ENCODE assay signal across 18 cellular contexts in the genomic region with DNA sequence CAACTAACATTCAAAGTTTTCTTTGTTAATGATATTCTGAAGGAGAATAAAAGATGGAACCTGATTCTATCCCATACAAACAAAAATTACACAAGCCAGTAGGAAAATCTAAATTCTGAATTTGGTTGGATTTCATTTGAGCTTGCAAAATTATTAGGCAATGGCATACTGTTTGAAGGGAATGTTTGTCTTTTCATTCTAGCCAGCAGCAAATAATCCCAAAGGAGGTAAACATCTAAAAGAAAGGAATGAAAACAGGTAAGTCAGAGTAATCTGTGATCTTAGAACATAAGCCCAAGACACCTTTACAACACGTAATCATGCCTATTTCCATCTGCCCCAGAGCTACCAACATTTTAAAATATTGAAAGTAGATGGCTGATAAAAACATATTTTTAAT.
DNase-seq lines count a peak whose midpoint lies in the region; ATAC-seq and TF ChIP-seq lines count a peak whose summit lies in the region.
"Had no signal": no experiment of that assay in that cellular context is flagged by ENCODE, and none has a peak within 500 bp of the region (broad histone marks: within the 10 kb centered on the region; RNA-seq: fewer than 3 reads in every experiment).

No MANE protein-coding gene starts in this region.

- TF ChIP-seq CTCF in HFFc6 (IDR thresholded peaks at IDR 0.05) (no peak), brain (conservative IDR thresholded peaks at IDR 0.05) (no peak), liver (IDR thresholded peaks at IDR 0.05; ENCODE audit: low read depth, low read length, missing input control) (no peak), osteocyte (IDR thresholded peaks at IDR 0.05) (no peak)

- H3K36me3 Mint-ChIP-seq in HFFc6 (ENCODE audit: low read depth) (peaks cover 12% of the 10 kb centered on the region), brain (no peaks in the 10 kb centered on the region), osteocyte (ENCODE audit: unreplicated experiment) (no peaks in the 10 kb centered on the region)

- ATAC-seq in left cardiac atrium: no peak
- no peak for ATAC-seq in HG03354 (IDR thresholded peaks at IDR 0.05; ENCODE audit: poor library complexity, severe bottlenecking, unreplicated experiment)

- no peaks in the 10 kb centered on the region for H3K9me3 ChIP-seq in liver (ENCODE audit: control insufficient read depth in 4 of 4, low read length in 3 of 4)

- no peaks in the 10 kb centered on the region for H3K9me3 Mint-ChIP-seq in HFFc6
- H3K9me3 Mint-ChIP-seq in brain: peaks cover 0 to 3% (median 2%) of the 10 kb centered on the region in 5 experiments
- no peaks in the 10 kb centered on the region for H3K9me3 Mint-ChIP-seq in osteocyte (ENCODE audit: unreplicated experiment)
- H3K9me3 Mint-ChIP-seq: CD4-positive, alpha-beta T cell had no signal

- intact Hi-C loops in left cardiac atrium (cut with DNase I): no loop called here

- peak in 1 of 2 donors; percentile 37 for TF ChIP-seq RAD21 in liver (IDR thresholded peaks at IDR 0.05)

- H3K27me3 ChIP-seq in liver (ENCODE audit: control insufficient read depth in 4 of 4, insufficient read depth in 4 of 4, low read length in 3 of 4): no peaks in the 10 kb centered on the region

- H3K4me3 Mint-ChIP-seq in HFFc6: peak overlapping the region; percentile 26; the same call in 1 of the 2 replicates
- H3K4me3 Mint-ChIP-seq in brain: peak overlapping the region in 1 of 5 experiments; percentile 30
- no peak overlapping the region for H3K4me3 Mint-ChIP-seq in osteocyte (ENCODE audit: unreplicated experiment)
- H3K4me3 Mint-ChIP-seq: B cell; CD4-positive, alpha-beta T cell had no signal

- H3K27ac Mint-ChIP-seq in HFFc6: peak overlapping the region; percentile 84
- H3K27ac Mint-ChIP-seq in brain: peak overlapping the region in 3 of 5 experiments; percentile 35 to 77 (median 40)
- peak overlapping the region; percentile 83 for H3K27ac Mint-ChIP-seq in osteocyte (ENCODE audit: unreplicated experiment)
- H3K27ac Mint-ChIP-seq: B cell; CD4-positive, alpha-beta T cell had no signal

- H3K36me3 ChIP-seq in liver (ENCODE audit: control insufficient read depth in 4 of 4, insufficient read depth in 3 of 4, low read depth in 1 of 4, low read length in 3 of 4): no peaks in the 10 kb centered on the region

- DNase-seq in HFFc6 (no peak), osteocyte (ENCODE audit: extremely low spot score, unreplicated experiment) (no peak), DMS114 treated with DMSO at 0.1 percent for 48 hours (lab: John Stamatoyannopoulos, UW; ENCODE audit: unreplicated experiment) (no peak), left cardiac atrium (no peak), foreskin melanocyte (no peak)
- DNase-seq: ACHN; Calu3; CD4-positive, alpha-beta T cell; DND-41; GDM1; GOT3; NCI-H187 had no signal

- WGBS in liver: 63% methylated on average over 1 of the region's 1 CpG

- H3K27ac ChIP-seq in liver (ENCODE audit: low read depth in 1 of 2, low read length in 2 of 2): peak overlapping the region in 1 of 2 donors; percentile 19
- H3K27ac ChIP-seq: HL-60, KMS-11 had no signal

- H3K4me1 ChIP-seq in liver (ENCODE audit: control insufficient read depth in 4 of 4, insufficient read depth in 4 of 4, low read length in 3 of 4): peaks cover 4 to 17% (median 11%) of the 10 kb centered on the region in 4 donors

- no peak overlapping the region for H3K9ac ChIP-seq in liver (ENCODE audit: low read depth in 1 of 2, low read length in 2 of 2)
- H3K9ac ChIP-seq: KMS-11 had no signal

- no peak overlapping the region for H3K4me3 ChIP-seq in liver (ENCODE audit: low read depth in 1 of 3, low read length in 3 of 3)

- H3K27me3 Mint-ChIP-seq in HFFc6 (ENCODE audit: insufficient read depth) (no peaks in the 10 kb centered on the region), brain (no peaks in the 10 kb centered on the region), osteocyte (ENCODE audit: unreplicated experiment) (no peaks in the 10 kb centered on the region)
- H3K27me3 Mint-ChIP-seq: B cell; CD4-positive, alpha-beta T cell had no signal

- H3K4me1 Mint-ChIP-seq in HFFc6 (ENCODE audit: low read depth) (peaks cover 59% of the 10 kb centered on the region), brain (peaks cover 35% of the 10 kb centered on the region), osteocyte (ENCODE audit: unreplicated experiment) (peaks cover 43% of the 10 kb centered on the region)
- H3K4me1 Mint-ChIP-seq: B cell had no signal

TF ChIP-seq in liver, 16 proteins besides CTCF, POLR2A, EP300 and RAD21:
- TF ChIP-seq YY1 (IDR thresholded peaks at IDR 0.05) (peak; percentile 68), FOXA2 (IDR thresholded peaks at IDR 0.05) (no peak), RXRA (IDR thresholded peaks at IDR 0.05) (peak; percentile 9 to 44), HNF4A (conservative IDR thresholded peaks at IDR 0.05) (peak; percentile 50 to 52)
- TF ChIP-seq, protein P1, sequence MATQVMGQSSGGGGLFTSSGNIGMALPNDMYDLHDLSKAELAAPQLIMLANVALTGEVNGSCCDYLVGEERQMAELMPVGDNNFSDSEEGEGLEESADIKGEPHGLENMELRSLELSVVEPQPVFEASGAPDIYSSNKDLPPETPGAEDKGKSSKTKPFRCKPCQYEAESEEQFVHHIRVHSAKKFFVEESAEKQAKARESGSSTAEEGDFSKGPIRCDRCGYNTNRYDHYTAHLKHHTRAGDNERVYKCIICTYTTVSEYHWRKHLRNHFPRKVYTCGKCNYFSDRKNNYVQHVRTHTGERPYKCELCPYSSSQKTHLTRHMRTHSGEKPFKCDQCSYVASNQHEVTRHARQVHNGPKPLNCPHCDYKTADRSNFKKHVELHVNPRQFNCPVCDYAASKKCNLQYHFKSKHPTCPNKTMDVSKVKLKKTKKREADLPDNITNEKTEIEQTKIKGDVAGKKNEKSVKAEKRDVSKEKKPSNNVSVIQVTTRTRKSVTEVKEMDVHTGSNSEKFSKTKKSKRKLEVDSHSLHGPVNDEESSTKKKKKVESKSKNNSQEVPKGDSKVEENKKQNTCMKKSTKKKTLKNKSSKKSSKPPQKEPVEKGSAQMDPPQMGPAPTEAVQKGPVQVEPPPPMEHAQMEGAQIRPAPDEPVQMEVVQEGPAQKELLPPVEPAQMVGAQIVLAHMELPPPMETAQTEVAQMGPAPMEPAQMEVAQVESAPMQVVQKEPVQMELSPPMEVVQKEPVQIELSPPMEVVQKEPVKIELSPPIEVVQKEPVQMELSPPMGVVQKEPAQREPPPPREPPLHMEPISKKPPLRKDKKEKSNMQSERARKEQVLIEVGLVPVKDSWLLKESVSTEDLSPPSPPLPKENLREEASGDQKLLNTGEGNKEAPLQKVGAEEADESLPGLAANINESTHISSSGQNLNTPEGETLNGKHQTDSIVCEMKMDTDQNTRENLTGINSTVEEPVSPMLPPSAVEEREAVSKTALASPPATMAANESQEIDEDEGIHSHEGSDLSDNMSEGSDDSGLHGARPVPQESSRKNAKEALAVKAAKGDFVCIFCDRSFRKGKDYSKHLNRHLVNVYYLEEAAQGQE (IDR thresholded peaks at IDR 0.05): peak; percentile 11
